Comparison of ENCODE assay signal across 28 cellular contexts in genomic region chr12:108594323-108594903, GRCh38. TPM values are rescaled to one million over a fixed set of nuclear protein-coding genes. Genes with fewer than 3 reads are reported as not detected.
DNase-seq lines count a peak whose midpoint lies in the region; ATAC-seq, FAIRE-seq and TF ChIP-seq lines count a peak whose summit lies in the region.
"Had no signal": no experiment of that assay in that cellular context is flagged by ENCODE, and none has a peak within 500 bp of the region (broad histone marks: within the 10 kb centered on the region; RNA-seq: fewer than 3 reads in every experiment).

No MANE protein-coding gene starts in this region.

- H3K14ac ChIP-seq in trophoblast cell (ENCODE audit: low read length): no peak overlapping the region

- POLR2A ChIA-PET in HepG2 (lab: Yijun Ruan, JAX): no interaction called here
- POLR2A ChIA-PET in Caco-2 (lab: Charles Lee): no interaction called here

- no peak overlapping the region for H2AK5ac ChIP-seq in trophoblast cell (ENCODE audit: low read length)

- TF ChIP-seq RAD21 in HepG2 (CRISPR knock-in tag; IDR thresholded peaks at IDR 0.05): no peak

- H3K36me3 ChIP-seq in adipocyte (ENCODE audit: control insufficient read depth, insufficient read depth, low read length, severe bottlenecking) (peaks cover 36% of the 10 kb centered on the region), HepG2 (replicated peaks in 1 of 2; ENCODE audit: control insufficient read depth in 1 of 2, insufficient read depth in 2 of 2, low read length in 2 of 2) (no peaks in the 10 kb centered on the region), trophoblast cell (ENCODE audit: control insufficient read depth in 1 of 2, insufficient read depth in 2 of 2, low read length in 2 of 2) (peaks cover 0 to 9% of the 10 kb centered on the region in 2 experiments), Caco-2 (ENCODE audit: control insufficient read depth, insufficient read depth, low read length) (no peaks in the 10 kb centered on the region)
- H3K36me3 ChIP-seq: BLaER1 had no signal

- H3K4me1 ChIP-seq in adipocyte (ENCODE audit: control insufficient read depth, insufficient read depth, low read length): peaks cover 50% of the 10 kb centered on the region
- H3K4me1 ChIP-seq in HepG2 (ENCODE audit: insufficient read depth, low read length): 0 out of 2 replicates have a peak, but pooled peaks cover 8% of the 10 kb centered on the region
- peaks cover 20 to 33% of the 10 kb centered on the region in 2 experiments for H3K4me1 ChIP-seq in trophoblast cell (ENCODE audit: control insufficient read depth in 1 of 2, insufficient read depth in 2 of 2, low read length in 2 of 2)
- no peaks in the 10 kb centered on the region for H3K4me1 ChIP-seq in Caco-2

- DNase-seq in AG10803 (ENCODE audit: low read depth) (no peak), adipocyte (ENCODE audit: low read depth) (no peak), HepG2 (ENCODE audit: low spot score) (no peak), trophoblast cell (no peak), Caco-2 (no peak)
- DNase-seq: CD4-positive, alpha-beta T cell; COR-L47; EL; GDM1; Karpas-422; NCI-H1092; NCI-H1417 treated with DMSO at 0.1 percent for 48 hours; NCI-H1694 treated with DMSO at 0.1 percent for 48 hours; NCI-H2081 treated with DMSO at 0.1 percent for 48 hours; NCI-H2171; NCI-H226; NCI-H510A treated with DMSO at 0.1 percent for 48 hours; SIG-M5; SK-N-SH had no signal

- H3K18ac ChIP-seq in trophoblast cell (ENCODE audit: low read length): no peak overlapping the region

- no peak overlapping the region for H4K12ac ChIP-seq in trophoblast cell (ENCODE audit: low read depth, low read length)

- no peak for ATAC-seq in HepG2
- no peak for ATAC-seq in GM19452 (IDR thresholded peaks at IDR 0.05; ENCODE audit: unreplicated experiment)
- ATAC-seq in GM18907 (IDR thresholded peaks at IDR 0.05; ENCODE audit: unreplicated experiment): no peak
- no peak for ATAC-seq in GM21528 (IDR thresholded peaks at IDR 0.05; ENCODE audit: low FRiP score, unreplicated experiment)
- ATAC-seq: GM12878 had no signal

- H3K27me3 Mint-ChIP-seq in Caco-2 (ENCODE audit: insufficient read depth, unreplicated experiment): no peaks in the 10 kb centered on the region
- H3K27me3 Mint-ChIP-seq: CD4-positive, alpha-beta T cell had no signal

- H3K4me2 ChIP-seq in HepG2 (ENCODE audit: low read depth, low read length): peak overlapping the region; percentile 69
- H3K4me2 ChIP-seq in trophoblast cell (ENCODE audit: low read length): no peak overlapping the region
- H3K4me2 ChIP-seq: BLaER1, SK-N-SH had no signal

- CTCF ChIA-PET in HepG2 (lab: Yijun Ruan, JAX; ENCODE audit: low intra/inter-chr PET ratio, low total read pairs) (no interaction called here), Caco-2 (lab: Charles Lee) (no interaction called here)

- peak overlapping the region; percentile 97 for H3K9ac ChIP-seq in adipocyte (ENCODE audit: low read length)
- H3K9ac ChIP-seq in HepG2 (ENCODE audit: insufficient read depth, low read depth, low read length): no peak overlapping the region
- H3K9ac ChIP-seq in trophoblast cell (ENCODE audit: low read length): no peak overlapping the region
- H3K9ac ChIP-seq: SK-N-SH had no signal

- no peak overlapping the region for H3K27ac Mint-ChIP-seq in Caco-2 (ENCODE audit: unreplicated experiment)
- H3K27ac Mint-ChIP-seq: CD4-positive, alpha-beta T cell had no signal

- intact Hi-C loops in HepG2 (cut with micrococcal nuclease; ENCODE audit: unreplicated experiment): no loop called here
- intact Hi-C loops in Caco-2 (cut with micrococcal nuclease; ENCODE audit: unreplicated experiment): no loop called here

- H3K79me1 ChIP-seq in trophoblast cell (ENCODE audit: low read length): peaks cover 29% of the 10 kb centered on the region

- H3K36me3 Mint-ChIP-seq in Caco-2 (ENCODE audit: insufficient read depth, unreplicated experiment): no peaks in the 10 kb centered on the region

- no peaks in the 10 kb centered on the region for H3K9me3 Mint-ChIP-seq in Caco-2 (ENCODE audit: unreplicated experiment)
- H3K9me3 Mint-ChIP-seq: CD4-positive, alpha-beta T cell had no signal

- H3K79me2 ChIP-seq in HepG2 (ENCODE audit: insufficient read depth, low read length) (no peaks in the 10 kb centered on the region), trophoblast cell (ENCODE audit: control insufficient read depth, insufficient read depth, low read length, poor library complexity) (peaks cover 3% of the 10 kb centered on the region)

- no peak overlapping the region for H2BK120ac ChIP-seq in trophoblast cell (ENCODE audit: insufficient read depth, low read length, poor library complexity)

- H2BK12ac ChIP-seq in trophoblast cell (ENCODE audit: low read length): peak overlapping the region; percentile 81

- H3K9me3 ChIP-seq in adipocyte (ENCODE audit: control insufficient read depth, low read length): no peaks in the 10 kb centered on the region
- no peaks in the 10 kb centered on the region for H3K9me3 ChIP-seq in HepG2 (ENCODE audit: low read length)
- peaks cover 3% of the 10 kb centered on the region for H3K9me3 ChIP-seq in trophoblast cell (ENCODE audit: insufficient read depth, low read depth, low read length)
- no peaks in the 10 kb centered on the region for H3K9me3 ChIP-seq in Caco-2
- H3K9me3 ChIP-seq: BLaER1, SK-N-SH had no signal

- no peak for TF ChIP-seq POLR2A in HepG2 (IDR thresholded peaks at IDR 0.05; ENCODE audit: insufficient read depth in 1 of 2, low read depth in 2 of 2, low read length in 2 of 2)

- no peak for TF ChIP-seq EP300 in HepG2 (IDR thresholded peaks at IDR 0.05; ENCODE audit: low read depth in 2 of 2, low read length in 2 of 2)
- no peak for TF ChIP-seq EP300 in HepG2 (CRISPR knock-in tag; IDR thresholded peaks at IDR 0.05; ENCODE audit: borderline replicate concordance)

- FAIRE-seq in HepG2 (lab: Jason Lieb, UNC): no peak
- FAIRE-seq: GM12878, H54, RCC 7860 had no signal

- in situ Hi-C loops in HepG2 (cut with HindIII; ENCODE audit: extremely low pct_ligation_motif_present, low pct_unique_long_range_greater_than_20kb): no loop called here

- H3K27me3 ChIP-seq in adipocyte (replicated peaks; ENCODE audit: control insufficient read depth, insufficient read depth, low read length) (no peaks in the 10 kb centered on the region), HepG2 (ENCODE audit: control insufficient read depth in 1 of 2, insufficient read depth in 2 of 2, low read length in 2 of 2) (peaks cover 9 to 36% of the 10 kb centered on the region in 2 experiments), trophoblast cell (ENCODE audit: insufficient read depth, low read length) (no peaks in the 10 kb centered on the region), Caco-2 (replicated peaks; ENCODE audit: control insufficient read depth, insufficient read depth, low read length) (no peaks in the 10 kb centered on the region)
- H3K27me3 ChIP-seq: BLaER1 had no signal

- H2AFZ ChIP-seq in HepG2 (ENCODE audit: low read length) (no peak overlapping the region), trophoblast cell (ENCODE audit: insufficient read depth, low read length, poor library complexity) (no peak overlapping the region)

- no peak overlapping the region for H3K27ac ChIP-seq in HepG2 (ENCODE audit: extremely low read length, insufficient read depth, low read length)
- no peak overlapping the region for H3K27ac ChIP-seq in trophoblast cell (ENCODE audit: low read depth, low read length)

- no peak overlapping the region for H4K8ac ChIP-seq in trophoblast cell (ENCODE audit: low read depth, low read length)

- no peak overlapping the region for H3K23ac ChIP-seq in trophoblast cell (ENCODE audit: low read length)

- BruUV-seq in HepG2 (replicated peaks; lab: Mats Ljungman, UMichigan) (no TSS peak), Caco-2 (replicated peaks; lab: Mats Ljungman, UMichigan) (no TSS peak)

- H3K4me3 Mint-ChIP-seq in Caco-2 (ENCODE audit: unreplicated experiment): no peak overlapping the region
- H3K4me3 Mint-ChIP-seq: CD4-positive, alpha-beta T cell had no signal

- 84% methylated on average over 10 of the region's 10 CpGs for WGBS in HepG2 (ENCODE audit: low lambda C conversion rate)
- WGBS in trophoblast cell (ENCODE audit: extremely low coverage, insufficient coverage, insufficient read length): no CpG with 5 or more reads among the region's 10 CpGs

- peak overlapping the region; percentile 42 for H4K91ac ChIP-seq in trophoblast cell (ENCODE audit: low read depth, low read length)

- H4K20me1 ChIP-seq in HepG2 (ENCODE audit: insufficient read depth, low read length): no peaks in the 10 kb centered on the region
- H4K20me1 ChIP-seq: BLaER1 had no signal

- H3K4ac ChIP-seq in trophoblast cell (ENCODE audit: low read depth, low read length): no peak overlapping the region

- TF ChIP-seq CTCF in AG10803 (conservative IDR thresholded peaks at IDR 0.05; ENCODE audit: low read length) (no peak), HepG2 (CRISPR knock-in tag; IDR thresholded peaks at IDR 0.05) (no peak), Caco-2 (IDR thresholded peaks at IDR 0.05; ENCODE audit: insufficient read depth in 1 of 2, low read depth in 1 of 2, low read length in 1 of 2, severe bottlenecking in 1 of 2, unreplicated experiment in 1 of 2) (no peak)

- peak overlapping the region; percentile 72 for H3K4me3 ChIP-seq in AG10803 (ENCODE audit: low read length)
- H3K4me3 ChIP-seq in adipocyte (ENCODE audit: low read length): peak overlapping the region; percentile 94
- no peak overlapping the region for H3K4me3 ChIP-seq in HepG2 (replicated peaks in 1 of 3; ENCODE audit: insufficient read depth in 1 of 3, low read depth in 2 of 3, low read length in 3 of 3)
- no peak overlapping the region for H3K4me3 ChIP-seq in trophoblast cell (ENCODE audit: low read depth, low read length)
- H3K4me3 ChIP-seq in Caco-2 (ENCODE audit: low read depth, low read length): no peak overlapping the region
- H3K4me3 ChIP-seq: BLaER1, GM12878 had no signal

- H2BK5ac ChIP-seq in trophoblast cell (ENCODE audit: low read depth, low read length, poor library complexity): no peak overlapping the region

- no peaks in the 10 kb centered on the region for H3K4me1 Mint-ChIP-seq in Caco-2 (ENCODE audit: low read depth, unreplicated experiment)

RNA-seq across cellular contexts. Expression of gene TMEM119, which starts 3.5 kb away (rescaled TPM):
- total RNA-seq in HepG2 (2016; rRNA removed; fragmentation: Illumina TruSeq; extraction: Trizol): not detected in 2 replicates
- not detected in 2 replicates for total RNA-seq in HepG2 (2016; cell fraction: cytosol; rRNA removed; fragmentation: Illumina TruSeq; extraction: Trizol; ENCODE audit: low read depth)
- not detected in 2 replicates for total RNA-seq in HepG2 (2016; cell fraction: insoluble cytoplasmic fraction; rRNA removed; fragmentation: Illumina TruSeq; extraction: Trizol)
- total RNA-seq in HepG2 (2016; cell fraction: membrane; rRNA removed; fragmentation: Illumina TruSeq; extraction: Trizol): not detected in 2 replicates
- total RNA-seq in HepG2 (2016; cell fraction: nucleus; rRNA removed; fragmentation: Illumina TruSeq; extraction: Trizol): not detected in 2 replicates
- polyA plus RNA-seq in HepG2 (2011; rRNA removed): not detected in 2 replicates
- polyA plus RNA-seq in HepG2 (2011; cell fraction: cytosol; rRNA removed): not detected in 2 replicates
- not detected in 2 replicates for polyA plus RNA-seq in HepG2 (2011; cell fraction: nucleus; rRNA removed)
- polyA plus RNA-seq in HepG2 (2012): not detected in 2 replicates
- polyA plus RNA-seq in HepG2 (2016; cell fraction: cytosol; fragmentation: Illumina TruSeq; extraction: Trizol; ENCODE audit: low read depth): not detected in 2 replicates
- polyA plus RNA-seq in HepG2 (2016; cell fraction: insoluble cytoplasmic fraction; fragmentation: Illumina TruSeq; extraction: Trizol; ENCODE audit: low read depth): not detected in 2 replicates
- not detected in 2 replicates for polyA plus RNA-seq in HepG2 (2016; cell fraction: membrane; fragmentation: Illumina TruSeq; extraction: Trizol; ENCODE audit: low read depth)
- not detected in 2 replicates for polyA plus RNA-seq in HepG2 (2016; cell fraction: nucleus; fragmentation: Illumina TruSeq; extraction: Trizol; ENCODE audit: insufficient read depth, low read depth)
- not detected in 2 replicates for polyA minus RNA-seq in HepG2 (2011; rRNA and poly(A)+ RNA removed; ENCODE audit: low replicate concordance)
- not detected in 2 replicates for polyA minus RNA-seq in HepG2 (2011; cell fraction: cytosol; rRNA and poly(A)+ RNA removed)
- polyA minus RNA-seq in HepG2 (2011; cell fraction: nucleus; rRNA and poly(A)+ RNA removed): not detected in 2 replicates
- polyA plus RNA-seq in trophoblast cell (2013): 16.8 and 19.9 TPM in 2 replicates
- total RNA-seq in Caco-2 (2022): not detected in 2 replicates
- total RNA-seq: A172, HT-29 had no signal

RNA-seq across cellular contexts. Expression of gene ISCU, which starts 32.0 kb away (rescaled TPM):
- total RNA-seq in HepG2 (2016; rRNA removed; fragmentation: Illumina TruSeq; extraction: Trizol) (107 and 131 TPM in 2 replicates), Caco-2 (2022) (70.1 and 86.9 TPM in 2 replicates)
- 132 and 143 TPM in 2 replicates for total RNA-seq in HepG2 (2016; cell fraction: cytosol; rRNA removed; fragmentation: Illumina TruSeq; extraction: Trizol; ENCODE audit: low read depth)
- total RNA-seq in HepG2 (2016; cell fraction: insoluble cytoplasmic fraction; rRNA removed; fragmentation: Illumina TruSeq; extraction: Trizol): 110 and 134 TPM in 2 replicates
- total RNA-seq in HepG2 (2016; cell fraction: membrane; rRNA removed; fragmentation: Illumina TruSeq; extraction: Trizol): 177 and 190 TPM in 2 replicates
- 57.1 and 61.7 TPM in 2 replicates for total RNA-seq in HepG2 (2016; cell fraction: nucleus; rRNA removed; fragmentation: Illumina TruSeq; extraction: Trizol)
- polyA plus RNA-seq in HepG2 (2011; rRNA removed): 85.9 and 94.4 TPM in 2 replicates
- 52.6 and 73.1 TPM in 2 replicates for polyA plus RNA-seq in HepG2 (2011; cell fraction: cytosol; rRNA removed)
- 109 and 121 TPM in 2 replicates for polyA plus RNA-seq in HepG2 (2011; cell fraction: nucleus; rRNA removed)
- 68.8 and 75.6 TPM in 2 replicates for polyA plus RNA-seq in HepG2 (2012)
- 179 and 208 TPM in 2 replicates for polyA plus RNA-seq in HepG2 (2016; cell fraction: cytosol; fragmentation: Illumina TruSeq; extraction: Trizol; ENCODE audit: low read depth)
- 160 and 163 TPM in 2 replicates for polyA plus RNA-seq in HepG2 (2016; cell fraction: insoluble cytoplasmic fraction; fragmentation: Illumina TruSeq; extraction: Trizol; ENCODE audit: low read depth)
- polyA plus RNA-seq in HepG2 (2016; cell fraction: membrane; fragmentation: Illumina TruSeq; extraction: Trizol; ENCODE audit: low read depth): 188 and 198 TPM in 2 replicates
- 121 and 125 TPM in 2 replicates for polyA plus RNA-seq in HepG2 (2016; cell fraction: nucleus; fragmentation: Illumina TruSeq; extraction: Trizol; ENCODE audit: insufficient read depth, low read depth)
- polyA minus RNA-seq in HepG2 (2011; rRNA and poly(A)+ RNA removed; ENCODE audit: low replicate concordance): 27.0 and 56.6 TPM in 2 replicates
- polyA minus RNA-seq in HepG2 (2011; cell fraction: cytosol; rRNA and poly(A)+ RNA removed): 22.4 and 23.6 TPM in 2 replicates
- 41.3 and 43.5 TPM in 2 replicates for polyA minus RNA-seq in HepG2 (2011; cell fraction: nucleus; rRNA and poly(A)+ RNA removed)
- polyA plus RNA-seq in trophoblast cell (2013): 154 and 158 TPM in 2 replicates

RNA-seq across cellular contexts. Expression of gene SART3, which starts 33.4 kb away (rescaled TPM):
- total RNA-seq in HepG2 (2016; rRNA removed; fragmentation: Illumina TruSeq; extraction: Trizol) (60.7 and 69.9 TPM in 2 replicates), Caco-2 (2022) (77.3 and 79.2 TPM in 2 replicates)
- total RNA-seq in HepG2 (2016; cell fraction: cytosol; rRNA removed; fragmentation: Illumina TruSeq; extraction: Trizol; ENCODE audit: low read depth): 21.9 and 27.2 TPM in 2 replicates
- total RNA-seq in HepG2 (2016; cell fraction: insoluble cytoplasmic fraction; rRNA removed; fragmentation: Illumina TruSeq; extraction: Trizol): 55.9 and 75.2 TPM in 2 replicates
- 19.7 and 22.5 TPM in 2 replicates for total RNA-seq in HepG2 (2016; cell fraction: membrane; rRNA removed; fragmentation: Illumina TruSeq; extraction: Trizol)
- total RNA-seq in HepG2 (2016; cell fraction: nucleus; rRNA removed; fragmentation: Illumina TruSeq; extraction: Trizol): 77.0 and 82.1 TPM in 2 replicates
- polyA plus RNA-seq in HepG2 (2011; rRNA removed): 15.3 and 16.1 TPM in 2 replicates
- 8.3 and 9.4 TPM in 2 replicates for polyA plus RNA-seq in HepG2 (2011; cell fraction: cytosol; rRNA removed)
- 27.3 and 39.2 TPM in 2 replicates for polyA plus RNA-seq in HepG2 (2011; cell fraction: nucleus; rRNA removed)
- polyA plus RNA-seq in HepG2 (2012): 26.6 and 31.2 TPM in 2 replicates
- 2.3 and 2.5 TPM in 2 replicates for polyA plus RNA-seq in HepG2 (2016; cell fraction: cytosol; fragmentation: Illumina TruSeq; extraction: Trizol; ENCODE audit: low read depth)
- polyA plus RNA-seq in HepG2 (2016; cell fraction: insoluble cytoplasmic fraction; fragmentation: Illumina TruSeq; extraction: Trizol; ENCODE audit: low read depth): 35.5 and 40.7 TPM in 2 replicates
- polyA plus RNA-seq in HepG2 (2016; cell fraction: membrane; fragmentation: Illumina TruSeq; extraction: Trizol; ENCODE audit: low read depth): 5.1 and 6.5 TPM in 2 replicates
- polyA plus RNA-seq in HepG2 (2016; cell fraction: nucleus; fragmentation: Illumina TruSeq; extraction: Trizol; ENCODE audit: insufficient read depth, low read depth): 53.6 and 61.3 TPM in 2 replicates
- polyA minus RNA-seq in HepG2 (2011; rRNA and poly(A)+ RNA removed; ENCODE audit: low replicate concordance): 27.4 and 45.1 TPM in 2 replicates
- polyA minus RNA-seq in HepG2 (2011; cell fraction: cytosol; rRNA and poly(A)+ RNA removed): 11.9 and 15.4 TPM in 2 replicates
- 155 and 179 TPM in 2 replicates for polyA minus RNA-seq in HepG2 (2011; cell fraction: nucleus; rRNA and poly(A)+ RNA removed)
- polyA plus RNA-seq in trophoblast cell (2013): 32.5 and 34.0 TPM in 2 replicates

RNA-seq across cellular contexts. Expression of gene SELPLG, which starts 39.3 kb away (rescaled TPM):
- total RNA-seq in HepG2 (2016; rRNA removed; fragmentation: Illumina TruSeq; extraction: Trizol) (not detected in 2 replicates), Caco-2 (2022) (0.23 and 0.44 TPM in 2 replicates)
- not detected in 2 replicates for total RNA-seq in HepG2 (2016; cell fraction: cytosol; rRNA removed; fragmentation: Illumina TruSeq; extraction: Trizol; ENCODE audit: low read depth)
- not detected in 2 replicates for total RNA-seq in HepG2 (2016; cell fraction: insoluble cytoplasmic fraction; rRNA removed; fragmentation: Illumina TruSeq; extraction: Trizol)
- total RNA-seq in HepG2 (2016; cell fraction: membrane; rRNA removed; fragmentation: Illumina TruSeq; extraction: Trizol): not detected in 2 replicates
- not detected in 2 replicates for total RNA-seq in HepG2 (2016; cell fraction: nucleus; rRNA removed; fragmentation: Illumina TruSeq; extraction: Trizol)
- polyA plus RNA-seq in HepG2 (2011; rRNA removed): 0.07 and 0.12 TPM in 2 replicates
- 0.07 and 0.08 TPM in 2 replicates for polyA plus RNA-seq in HepG2 (2011; cell fraction: cytosol; rRNA removed)
- 0.14 and 0.16 TPM in 2 replicates for polyA plus RNA-seq in HepG2 (2011; cell fraction: nucleus; rRNA removed)
- polyA plus RNA-seq in HepG2 (2012): not detected in 2 replicates
- polyA plus RNA-seq in HepG2 (2016; cell fraction: cytosol; fragmentation: Illumina TruSeq; extraction: Trizol; ENCODE audit: low read depth): not detected in 2 replicates
- 0.10 TPM in 1 of 2 replicates, not detected in the other for polyA plus RNA-seq in HepG2 (2016; cell fraction: insoluble cytoplasmic fraction; fragmentation: Illumina TruSeq; extraction: Trizol; ENCODE audit: low read depth)
- polyA plus RNA-seq in HepG2 (2016; cell fraction: membrane; fragmentation: Illumina TruSeq; extraction: Trizol; ENCODE audit: low read depth): not detected in 2 replicates
- polyA plus RNA-seq in HepG2 (2016; cell fraction: nucleus; fragmentation: Illumina TruSeq; extraction: Trizol; ENCODE audit: insufficient read depth, low read depth): not detected in 2 replicates
- 0.26 and 2.7 TPM in 2 replicates for polyA minus RNA-seq in HepG2 (2011; rRNA and poly(A)+ RNA removed; ENCODE audit: low replicate concordance)
- polyA minus RNA-seq in HepG2 (2011; cell fraction: cytosol; rRNA and poly(A)+ RNA removed): not detected in 2 replicates
- not detected in 2 replicates for polyA minus RNA-seq in HepG2 (2011; cell fraction: nucleus; rRNA and poly(A)+ RNA removed)
- 3.6 and 3.7 TPM in 2 replicates for polyA plus RNA-seq in trophoblast cell (2013)
- total RNA-seq: HT-29 had no signal

Comparison
In these comparisons a context has a peak if more than half of its experiments do, and no peak if none do; other contexts are left out.
1. H3K4me3 ChIP-seq: peak in AG10803 (single experiment) and adipocyte (single experiment); none in HepG2 (0 of 3), trophoblast cell (single experiment) and Caco-2 (single experiment).